ENCODE assay signal across 22 cellular contexts in the genomic region with DNA sequence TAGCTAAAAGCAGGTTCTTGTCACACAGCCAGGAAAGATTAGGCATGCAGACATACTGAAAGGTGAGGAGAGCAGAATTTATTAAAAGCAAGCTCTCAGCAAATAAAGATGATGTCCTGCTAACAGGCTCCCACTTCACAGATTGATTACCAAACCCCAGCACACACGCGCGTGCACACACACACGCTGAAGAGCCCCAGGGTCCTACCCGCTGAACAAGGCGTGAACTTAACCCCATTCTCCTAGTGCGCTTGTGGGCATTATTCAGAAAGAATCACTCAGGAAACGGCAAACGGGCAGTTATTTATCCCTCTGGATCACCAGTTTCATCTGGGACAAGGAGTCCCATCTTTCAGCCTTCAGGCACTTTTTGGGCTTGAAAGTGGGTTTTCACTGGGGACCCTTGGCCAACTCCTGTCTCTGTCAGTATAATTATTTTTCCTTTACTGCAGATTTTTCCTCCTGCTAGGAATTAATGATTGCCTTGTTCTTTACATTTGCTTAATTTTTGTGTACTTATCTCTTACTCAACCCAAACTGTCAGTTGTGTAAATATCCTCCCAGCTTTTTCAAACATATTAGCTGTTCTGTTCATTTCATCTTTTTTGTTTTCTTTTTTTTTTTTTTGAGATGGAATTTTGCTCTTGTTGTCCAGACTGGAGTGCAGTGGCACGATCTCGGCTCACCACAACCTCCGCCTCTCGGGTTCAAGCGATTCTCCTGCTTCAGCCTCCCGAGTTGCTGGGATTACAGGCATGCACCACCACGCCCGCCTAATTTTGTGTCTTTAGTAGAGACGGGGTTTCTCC.
DNase-seq lines count a peak whose midpoint lies in the region; ATAC-seq, FAIRE-seq and TF ChIP-seq lines count a peak whose summit lies in the region.
"Had no signal": no experiment of that assay in that cellular context is flagged by ENCODE, and none has a peak within 500 bp of the region (broad histone marks: within the 10 kb centered on the region; RNA-seq: fewer than 3 reads in every experiment).

No MANE protein-coding gene starts in this region.

- no peak overlapping the region for H3K4me3 ChIP-seq in Caco-2 (ENCODE audit: low read depth, low read length)
- H3K4me3 ChIP-seq in hepatocyte: no peak overlapping the region
- no peak overlapping the region for H3K4me3 ChIP-seq in pancreas
- H3K4me3 ChIP-seq: GM12878, HAP-1 had no signal

- DNase-seq in Caco-2: peak in 1 of 2 experiments; percentile 12
- DNase-seq in NCI-H146 (lab: John Stamatoyannopoulos, UW): peak; percentile 61
- peak; percentile 3 for DNase-seq in hepatocyte (ENCODE audit: low spot score)
- DNase-seq in pancreas: no peak
- DNase-seq in NCI-H1048 (lab: John Stamatoyannopoulos, UW): no peak
- no peak for DNase-seq in retina
- DNase-seq in activated naive CD4-positive, alpha-beta T cell treated with anti-CD3 and anti-CD28 coated beads for 36 hours: no peak
- DNase-seq: C1 segment of cervical spinal cord; CD8-positive, alpha-beta memory T cell; DMS79; IMR-90; NCI-H187; NCI-H774; NK-92 treated with Interleukin-12 subunit alpha and Interleukin-12 subunit beta, amount 100 ng/mL, for 24 hours; SIG-M5 had no signal

- intact Hi-C loops in Caco-2 (cut with micrococcal nuclease; ENCODE audit: unreplicated experiment): no loop called here
- intact Hi-C loops in pancreas (cut with DNase I): no loop called here
- intact Hi-C loops in activated naive CD4-positive, alpha-beta T cell treated with anti-CD3 and anti-CD28 coated beads for 36 hours (cut with micrococcal nuclease): no loop called here

- H4K20me1 ChIP-seq in hepatocyte (ENCODE audit: insufficient read depth, poor library complexity, severe bottlenecking): no peaks in the 10 kb centered on the region

- H3K27me3 Mint-ChIP-seq in Caco-2 (ENCODE audit: insufficient read depth, unreplicated experiment): no peaks in the 10 kb centered on the region
- no peaks in the 10 kb centered on the region for H3K27me3 Mint-ChIP-seq in activated naive CD4-positive, alpha-beta T cell treated with anti-CD3 and anti-CD28 coated beads for 36 hours (ENCODE audit: low read depth)
- H3K27me3 Mint-ChIP-seq: CD8-positive, alpha-beta memory T cell had no signal

- H3K36me3 ChIP-seq in Caco-2 (ENCODE audit: control insufficient read depth, insufficient read depth, low read length) (no peaks in the 10 kb centered on the region), hepatocyte (replicated peaks; ENCODE audit: insufficient read depth, low read depth) (no peaks in the 10 kb centered on the region), pancreas (peaks cover 0 to 4% (median 2%) of the 10 kb centered on the region in 3 donors)

- H3K36me3 Mint-ChIP-seq in Caco-2 (ENCODE audit: insufficient read depth, unreplicated experiment): peaks cover 22% of the 10 kb centered on the region
- peaks cover 50% of the 10 kb centered on the region for H3K36me3 Mint-ChIP-seq in activated naive CD4-positive, alpha-beta T cell treated with anti-CD3 and anti-CD28 coated beads for 36 hours (ENCODE audit: low read depth)

- BruUV-seq in Caco-2 (replicated peaks; lab: Mats Ljungman, UMichigan): no TSS peak

- H3K27me3 ChIP-seq in Caco-2 (replicated peaks; ENCODE audit: control insufficient read depth, insufficient read depth, low read length) (no peaks in the 10 kb centered on the region), hepatocyte (no peaks in the 10 kb centered on the region), pancreas (no peaks in the 10 kb centered on the region)

- H3K4me2 ChIP-seq in hepatocyte: peak overlapping the region; percentile 54
- H3K4me2 ChIP-seq: KMS-11 had no signal

- POLR2A ChIA-PET in Caco-2 (lab: Charles Lee): interaction anchor here (0.7 kb wide), 1 partner anchor 194 kb away, joined by 4 read pairs; no protein-coding TSS in a partner anchor

- peaks cover 28% of the 10 kb centered on the region for H3K4me1 Mint-ChIP-seq in Caco-2 (ENCODE audit: low read depth, unreplicated experiment)
- H3K4me1 Mint-ChIP-seq in activated naive CD4-positive, alpha-beta T cell treated with anti-CD3 and anti-CD28 coated beads for 36 hours (ENCODE audit: low read depth): peaks cover 8% of the 10 kb centered on the region

- no peak overlapping the region for H2AFZ ChIP-seq in hepatocyte

- H3K9me3 ChIP-seq in Caco-2 (no peaks in the 10 kb centered on the region), hepatocyte (ENCODE audit: low read depth) (peaks cover 7% of the 10 kb centered on the region), pancreas (no peaks in the 10 kb centered on the region)
- H3K9me3 ChIP-seq: HAP-1 had no signal

- H3K9me2 ChIP-seq in hepatocyte (replicated peaks; ENCODE audit: insufficient read depth): no peaks in the 10 kb centered on the region

- FAIRE-seq in pancreas (lab: Jason Lieb, UNC): no peak
- FAIRE-seq: D721Med, GM12878 had no signal

- peak overlapping the region; percentile 10 for H3K4me3 Mint-ChIP-seq in Caco-2 (ENCODE audit: unreplicated experiment)
- no peak overlapping the region for H3K4me3 Mint-ChIP-seq in activated naive CD4-positive, alpha-beta T cell treated with anti-CD3 and anti-CD28 coated beads for 36 hours
- H3K4me3 Mint-ChIP-seq: CD8-positive, alpha-beta memory T cell had no signal

- 91% methylated on average over 18 of the region's 18 CpGs for WGBS in hepatocyte (ENCODE audit: low lambda C conversion rate, missing lambda C conversion rate)
- 91 to 93% methylated on average over 18 of the region's 18 CpGs for WGBS in pancreas, 2 donors

- H3K79me2 ChIP-seq in hepatocyte: peaks cover 10% of the 10 kb centered on the region

- H3K4me1 ChIP-seq in Caco-2 (peaks cover 28% of the 10 kb centered on the region), hepatocyte (ENCODE audit: insufficient read depth) (peaks cover 8% of the 10 kb centered on the region), pancreas (peaks cover 0 to 3% (median 0%) of the 10 kb centered on the region in 3 donors)
- H3K4me1 ChIP-seq: HAP-1 had no signal

- peak in 3 of 4 donors; percentile 24 to 74 (median 43) for ATAC-seq in pancreas
- ATAC-seq: GM12878, Panc1, SK-N-SH treated with all-trans-retinoic acid at 6 μM for 48 hours had no signal

- CTCF ChIA-PET in Caco-2 (lab: Charles Lee): no interaction called here
- CTCF ChIA-PET in activated naive CD4-positive, alpha-beta T cell treated with anti-CD3 and anti-CD28 coated beads for 36 hours (lab: Charles Lee): no interaction called here

- H3K9me3 Mint-ChIP-seq in Caco-2 (ENCODE audit: unreplicated experiment): peaks cover 9% of the 10 kb centered on the region
- H3K9me3 Mint-ChIP-seq in activated naive CD4-positive, alpha-beta T cell treated with anti-CD3 and anti-CD28 coated beads for 36 hours: peaks cover 6% of the 10 kb centered on the region

- H3K27ac Mint-ChIP-seq in Caco-2 (ENCODE audit: unreplicated experiment): peak overlapping the region; percentile 51
- no peak overlapping the region for H3K27ac Mint-ChIP-seq in activated naive CD4-positive, alpha-beta T cell treated with anti-CD3 and anti-CD28 coated beads for 36 hours

- TF ChIP-seq CTCF in Caco-2 (IDR thresholded peaks at IDR 0.05; ENCODE audit: insufficient read depth in 1 of 2, low read depth in 1 of 2, low read length in 1 of 2, severe bottlenecking in 1 of 2, unreplicated experiment in 1 of 2) (no peak), hepatocyte (IDR thresholded peaks at IDR 0.05; ENCODE audit: poor library complexity) (no peak), pancreas (IDR thresholded peaks at IDR 0.05) (no peak)

- H3K27ac ChIP-seq in hepatocyte (peak overlapping the region; percentile 46), pancreas (no peak overlapping the region)
- H3K27ac ChIP-seq: HL-60, KMS-11 had no signal

Comparison
In these comparisons a context has a peak if more than half of its experiments do, and no peak if none do; other contexts are left out.
1. DNase-seq: peak in NCI-H146 (single experiment) and hepatocyte (single experiment); none in pancreas (0 of 6), NCI-H1048 (single experiment), retina (single experiment) and activated naive CD4-positive, alpha-beta T cell treated with anti-CD3 and anti-CD28 coated beads for 36 hours (single experiment).